ENCODE assay signal across 8 cellular contexts in genomic region chr17:4833178-4833940, GRCh38. TPM values are rescaled to one million over a fixed set of nuclear protein-coding genes. Genes with fewer than 3 reads are reported as not detected.
DNase-seq lines count a peak whose midpoint lies in the region; ATAC-seq and TF ChIP-seq lines count a peak whose summit lies in the region.

MINK1 (plus strand) TSS chr17:4833340; CDS start chr17:4833584, 244 bp downstream.

- intact Hi-C loops in T-helper 2 cell treated with Interferon-gamma antibody and Interleukin-4, amounts not matched to agents 100 ng/mL and 5 ng/mL, for 36 hours (cut with micrococcal nuclease), result loop anchor here (1.0 to 2.0 kb wide), 2 partner anchors 27 to 43 kb away; partner anchors contain the start of gene PLD2
- intact Hi-C loops in uterus (cut with DNase I; ENCODE audit: low total_unique reads), result no loop called here

- H3K27me3 ChIP-seq in right atrium auricular region, result no peaks in the 10 kb centered on the region
- H3K27me3 ChIP-seq in uterus, result no peaks in the 10 kb centered on the region

- H3K36me3 ChIP-seq in right atrium auricular region (no peaks in the 10 kb centered on the region), uterus (no peaks in the 10 kb centered on the region)

- no peaks in the 10 kb centered on the region for H3K9me3 ChIP-seq in right atrium auricular region
- no peaks in the 10 kb centered on the region for H3K9me3 ChIP-seq in uterus

- in situ Hi-C loops in GM13977 (cut with MboI; ENCODE audit: low pct_unique_long_range_greater_than_20kb, low sequenced_read_pairs, unreplicated experiment), result no loop called here

- H3K27ac ChIP-seq in right atrium auricular region (peak within 1 kb of the TSS; percentile 88 to 94), uterus (peak within 1 kb of the TSS; percentile 82 to 83)

- TF ChIP-seq CTCF in GM13977 (IDR thresholded peaks at IDR 0.05; ENCODE audit: extremely low read depth, insufficient read depth, missing control alignments) (no peak), right atrium auricular region (IDR thresholded peaks at IDR 0.05) (no peak), uterus (IDR thresholded peaks at IDR 0.05) (no peak)

- peak; percentile 100 for DNase-seq in GM13977 (ENCODE audit: low spot score)
- DNase-seq in NCI-H1436 treated with DMSO at 0.1 percent for 48 hours (lab: John Stamatoyannopoulos, UW), result peak; percentile 53
- DNase-seq in anterior cingulate cortex (lab: John Stamatoyannopoulos, UW), result peak in 56 of 58 donors; percentile 26 to 91 (median 82)
- peak; percentile 88 for DNase-seq in right atrium auricular region (ENCODE audit: low spot score)
- peak; percentile 93 for DNase-seq in putamen (ENCODE audit: low spot score)
- DNase-seq in uterus, result peak; percentile 83 to 91

- peak; percentile 98 for ATAC-seq in HG02798 (IDR thresholded peaks at IDR 0.05; ENCODE audit: poor library complexity, unreplicated experiment)

- peak within 1 kb of the TSS; percentile 76 to 99 for H3K4me3 ChIP-seq in right atrium auricular region
- H3K4me3 ChIP-seq in uterus, result peak within 1 kb of the TSS; percentile 78 to 81

- peaks cover 0 to 48% of the 10 kb centered on the region in 2 donors for H3K4me1 ChIP-seq in right atrium auricular region
- peaks cover 0 to 4% of the 10 kb centered on the region in 2 donors for H3K4me1 ChIP-seq in uterus

- peak; percentile 86 to 91 for TF ChIP-seq POLR2A in uterus (IDR thresholded peaks at IDR 0.05)

RNA-seq across cellular contexts. Expression of gene MINK1, which starts in this region (rescaled TPM):
- 88.2 and 91.5 TPM in 2 replicates for total RNA-seq in T-helper 2 cell treated with Interferon-gamma antibody and Interleukin-4, amounts not matched to agents 100 ng/mL and 5 ng/mL, for 36 hours
- total RNA-seq in right atrium auricular region, result 10 to 100 TPM; 20.9 to 22.2 TPM
- total RNA-seq in uterus, result 10 to 100 TPM; 17.9 to 99.2 (median 27.9) TPM

Comparison
In these comparisons a context has a peak if more than half of its experiments do, and no peak if none do; other contexts are left out.
1. Peak in every context shown above with its lines: DNase-seq, ATAC-seq, H3K4me3 ChIP-seq and H3K27ac ChIP-seq.